Comparison of ENCODE assay signal across 12 cellular contexts in the genomic region with DNA sequence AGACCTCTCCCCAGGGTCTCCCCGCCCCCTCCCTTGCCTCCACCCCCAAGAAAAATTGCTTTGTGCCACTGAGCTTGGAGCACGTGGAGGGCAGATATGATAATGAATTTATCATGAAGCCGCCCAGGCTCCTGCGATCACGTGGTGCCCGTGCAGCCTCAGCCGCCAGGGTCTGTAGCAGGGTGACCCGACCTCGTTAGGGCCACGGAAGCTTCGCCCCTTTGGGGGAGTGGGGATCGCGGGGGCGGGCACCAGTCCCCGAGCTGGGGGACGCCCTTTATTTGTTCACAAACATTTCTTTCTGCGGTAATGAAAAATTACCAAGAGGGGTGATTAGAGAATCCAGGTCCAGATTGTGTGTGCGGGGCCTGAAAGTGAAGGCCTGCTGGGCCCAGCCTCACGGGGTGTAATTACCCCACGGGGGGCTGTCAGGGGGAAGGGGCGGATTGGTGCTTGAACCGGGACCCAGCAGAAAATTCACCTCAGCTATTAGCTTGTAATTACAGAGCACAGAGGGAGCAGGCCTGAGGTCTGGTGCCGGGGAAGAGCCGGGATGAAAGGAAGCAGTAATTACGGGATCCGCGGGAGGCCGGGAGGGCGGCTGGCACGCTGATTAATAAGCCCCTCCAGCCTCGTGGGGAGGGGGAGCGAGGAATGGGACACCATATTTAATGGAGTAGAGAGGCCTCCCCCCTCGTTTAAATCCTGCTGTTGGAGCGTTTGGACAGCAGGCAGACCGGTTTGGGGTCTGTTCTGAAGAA. TPM values are rescaled to one million over a fixed set of nuclear protein-coding genes. Genes with fewer than 3 reads are reported as not detected.
DNase-seq lines count a peak whose midpoint lies in the region; FAIRE-seq and TF ChIP-seq lines count a peak whose summit lies in the region.
"Had no signal": no experiment of that assay in that cellular context is flagged by ENCODE, and none has a peak within 500 bp of the region (broad histone marks: within the 10 kb centered on the region; RNA-seq: fewer than 3 reads in every experiment).

No MANE protein-coding gene starts in this region.

- 77 to 78% methylated on average over 35 of the region's 35 CpGs for WGBS in sigmoid colon, 2 donors

- no peaks in the 10 kb centered on the region for H3K36me3 ChIP-seq in right atrium auricular region
- H3K36me3 ChIP-seq in sigmoid colon, result no peaks in the 10 kb centered on the region
- H3K36me3 ChIP-seq: thoracic aorta had no signal

- H3K4me1 ChIP-seq in right atrium auricular region (peaks cover 0 to 70% of the 10 kb centered on the region in 2 donors), sigmoid colon (peaks cover 0 to 55% (median 38%) of the 10 kb centered on the region in 4 donors)

- H3K27me3 ChIP-seq in right atrium auricular region (no peaks in the 10 kb centered on the region), sigmoid colon (no peaks in the 10 kb centered on the region)

- no peak for TF ChIP-seq POLR2A in sigmoid colon (IDR thresholded peaks at IDR 0.05)

- intact Hi-C loops in sigmoid colon (cut with DNase I), result no loop called here

- H3K27ac ChIP-seq in right atrium auricular region (peak overlapping the region; percentile 82 to 92), sigmoid colon (peak overlapping the region in 3 of 4 donors; percentile 34 to 53 (median 45))
- H3K27ac ChIP-seq: thoracic aorta had no signal

- no peak for TF ChIP-seq EP300 in sigmoid colon (IDR thresholded peaks at IDR 0.05)

- no peak for FAIRE-seq in HTR-8/SVneo (lab: Jason Lieb, UNC)
- FAIRE-seq: G401.6 had no signal

- H3K4me3 ChIP-seq in right atrium auricular region (peak overlapping the region in 1 of 2 donors; percentile 5), sigmoid colon (no peak overlapping the region)
- H3K4me3 ChIP-seq: thoracic aorta had no signal

- TF ChIP-seq CTCF in right atrium auricular region (IDR thresholded peaks at IDR 0.05) (no peak), sigmoid colon (IDR thresholded peaks at IDR 0.05) (no peak)

- peaks cover 4 to 8% of the 10 kb centered on the region in 2 donors for H3K9me3 ChIP-seq in right atrium auricular region
- H3K9me3 ChIP-seq in sigmoid colon, result no peaks in the 10 kb centered on the region
- H3K9me3 ChIP-seq: thoracic aorta had no signal

- peak; percentile 46 for DNase-seq in NCI-H1105 treated with DMSO at 0.1 percent for 48 hours (lab: John Stamatoyannopoulos, UW)
- peak; percentile 93 for DNase-seq in NCI-H82 (lab: John Stamatoyannopoulos, UW)
- DNase-seq in right atrium auricular region (ENCODE audit: low spot score), result no peak
- DNase-seq in sigmoid colon, result no peak
- no peak for DNase-seq in HTR-8/SVneo (ENCODE audit: insufficient read length, low spot score)
- DNase-seq in EL, result no peak
- DNase-seq in activated effector memory CD4-positive, alpha-beta T cell treated with Interleukin-2 at 50 U/mL for 16 hours, result no peak
- DNase-seq: activated CD8-positive, alpha-beta memory T cell treated with anti-CD3 and anti-CD28 coated beads, Interleukin-2, amount 50 U/mL, for 48 hours; NCI-H2029; stimulated activated CD4-positive, alpha-beta T cell treated with anti-CD3 and anti-CD28 coated beads, Interleukin-1b, Interleukin-23, amount 100 ng/mL, for 48 hours had no signal

RNA-seq across cellular contexts. Expression of gene GSE1, which starts 13.2 kb away (rescaled TPM):
- total RNA-seq in right atrium auricular region, result 10 to 100 TPM; 37.1 to 55.7 TPM
- total RNA-seq in sigmoid colon, result 10 to 100 TPM; 30.8 to 76.7 (median 47.3) TPM
- 10 to 100 TPM; 12.0 to 49.5 (median 19.4) TPM for polyA plus RNA-seq in sigmoid colon

Comparison
In these comparisons a context has a peak if more than half of its experiments do, and no peak if none do; other contexts are left out.
1. DNase-seq: peak in NCI-H1105 treated with DMSO at 0.1 percent for 48 hours (single experiment) and NCI-H82 (single experiment); none in right atrium auricular region (single experiment), sigmoid colon (single experiment), HTR-8/SVneo (single experiment), EL (single experiment) and activated effector memory CD4-positive, alpha-beta T cell treated with Interleukin-2 at 50 U/mL for 16 hours (single experiment).